1 cellular context compared by ENCODE assay signal in the genomic region with DNA sequence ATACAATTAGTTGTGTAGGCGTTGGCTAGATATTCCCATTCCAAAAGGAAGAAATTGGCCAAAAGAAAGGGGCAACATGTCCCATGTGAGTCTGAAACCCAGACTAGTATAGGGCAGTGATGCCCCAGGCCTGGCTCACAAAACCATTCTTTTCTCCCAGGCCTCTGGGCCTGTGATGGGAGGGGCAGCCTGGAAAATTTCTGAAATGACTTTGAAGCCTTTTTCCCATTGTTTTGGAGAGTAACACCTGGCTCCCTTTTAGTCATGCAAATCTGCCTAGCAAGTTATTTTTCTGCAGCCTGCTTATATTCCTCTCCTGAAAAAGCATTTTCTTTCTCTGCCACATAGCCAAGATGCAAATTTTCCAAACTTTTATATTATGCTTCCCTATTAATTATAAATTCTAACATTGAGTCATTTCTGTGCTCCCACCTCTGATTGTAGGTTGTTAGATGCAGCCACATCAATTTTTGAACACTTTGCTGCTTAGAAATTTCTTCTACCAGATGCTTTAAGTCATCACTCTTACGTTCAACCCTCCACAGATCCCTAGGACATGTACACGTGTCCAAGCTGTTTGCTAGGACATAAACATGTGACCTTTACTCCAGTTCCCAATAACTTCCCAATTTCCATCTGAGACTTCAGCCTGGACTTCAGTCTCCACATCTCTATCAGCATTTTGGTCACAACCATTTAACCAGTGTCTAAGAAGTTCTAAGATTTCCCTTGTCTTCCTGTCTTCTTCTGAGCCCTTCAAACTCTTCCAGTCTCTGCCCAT.
TF ChIP-seq lines count a peak whose summit lies in the region.

No MANE protein-coding gene starts in this region.

TF ChIP-seq in WTC11, 78 proteins besides CTCF, POLR2A, EP300 and RAD21 (continued from another document):
- TF ChIP-seq, protein P1, sequence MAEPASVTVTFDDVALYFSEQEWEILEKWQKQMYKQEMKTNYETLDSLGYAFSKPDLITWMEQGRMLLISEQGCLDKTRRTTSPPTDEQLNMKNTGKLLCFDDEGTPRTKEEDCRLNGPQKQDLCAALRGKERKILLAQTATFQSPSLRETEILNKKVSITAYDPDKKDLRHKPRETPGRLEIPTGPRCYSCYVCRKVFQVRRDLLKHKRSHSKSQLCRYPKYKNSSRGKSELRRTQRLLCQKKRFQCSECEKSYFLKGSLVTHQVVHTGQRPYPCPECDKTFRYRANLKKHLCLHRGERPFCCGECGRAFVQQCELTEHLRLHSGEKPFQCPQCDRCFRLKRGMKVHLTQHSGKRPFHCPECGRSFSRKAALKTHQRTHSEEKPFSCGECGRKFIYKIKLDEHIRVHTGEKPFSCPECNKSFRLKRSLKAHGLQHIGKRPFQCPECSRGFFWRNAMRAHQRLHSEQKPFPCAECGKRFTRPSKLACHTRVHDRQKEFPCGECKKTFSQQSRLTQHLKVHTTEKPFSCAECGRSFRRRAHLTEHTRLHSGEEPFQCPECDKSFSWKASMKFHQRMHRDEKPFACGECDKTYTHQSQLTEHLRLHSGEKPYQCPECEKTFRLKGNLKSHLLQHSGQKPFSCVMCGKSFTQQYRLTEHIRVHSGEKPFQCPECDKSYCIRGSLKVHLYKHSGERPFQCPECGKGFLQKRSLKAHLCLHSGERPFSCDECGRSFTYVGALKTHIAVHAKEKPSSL (CRISPR knock-in tag; conservative IDR thresholded peaks at IDR 0.05) = no peak
